1 cellular context compared by ENCODE assay signal in the genomic region with DNA sequence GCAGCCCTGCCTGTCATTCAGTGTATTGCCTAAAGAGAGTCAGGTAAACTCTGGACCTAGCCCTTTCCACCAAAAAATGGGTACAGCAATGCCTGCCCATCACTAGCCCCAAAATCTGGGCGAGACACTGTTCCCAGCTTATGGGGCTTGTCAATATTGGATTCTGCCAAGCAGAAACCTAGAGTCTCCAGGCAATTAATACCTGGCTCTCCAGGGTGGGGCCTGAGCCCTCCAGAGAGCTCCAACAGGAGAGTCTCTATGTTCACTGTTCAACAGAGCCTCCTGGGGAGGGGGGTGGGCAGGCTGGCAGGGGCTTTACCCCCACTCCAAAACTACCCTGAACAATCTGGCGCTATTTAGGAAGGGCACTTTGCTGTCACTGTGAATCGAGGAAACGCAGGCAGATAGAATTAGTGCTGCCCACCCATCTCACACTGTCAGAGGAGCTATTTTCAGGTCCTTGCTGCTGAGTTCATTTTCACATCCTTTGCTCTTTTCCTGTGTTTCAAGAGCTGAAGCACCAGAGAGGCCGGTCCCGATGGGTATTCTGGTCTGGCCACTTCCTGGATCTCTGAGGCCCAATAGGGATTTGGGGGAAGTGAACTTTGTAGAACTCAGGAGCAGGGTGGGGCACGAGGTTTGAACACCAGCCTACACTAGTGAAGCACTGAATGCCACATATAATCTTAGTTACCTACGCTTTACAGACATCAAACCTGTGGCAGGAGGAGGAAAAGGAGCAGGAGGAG.
TF ChIP-seq lines count a peak whose summit lies in the region.

No MANE protein-coding gene starts in this region.

TF ChIP-seq in GM23338, 12 proteins besides CTCF, POLR2A, EP300 and RAD21 (continued from another document):
- TF ChIP-seq, protein P1, sequence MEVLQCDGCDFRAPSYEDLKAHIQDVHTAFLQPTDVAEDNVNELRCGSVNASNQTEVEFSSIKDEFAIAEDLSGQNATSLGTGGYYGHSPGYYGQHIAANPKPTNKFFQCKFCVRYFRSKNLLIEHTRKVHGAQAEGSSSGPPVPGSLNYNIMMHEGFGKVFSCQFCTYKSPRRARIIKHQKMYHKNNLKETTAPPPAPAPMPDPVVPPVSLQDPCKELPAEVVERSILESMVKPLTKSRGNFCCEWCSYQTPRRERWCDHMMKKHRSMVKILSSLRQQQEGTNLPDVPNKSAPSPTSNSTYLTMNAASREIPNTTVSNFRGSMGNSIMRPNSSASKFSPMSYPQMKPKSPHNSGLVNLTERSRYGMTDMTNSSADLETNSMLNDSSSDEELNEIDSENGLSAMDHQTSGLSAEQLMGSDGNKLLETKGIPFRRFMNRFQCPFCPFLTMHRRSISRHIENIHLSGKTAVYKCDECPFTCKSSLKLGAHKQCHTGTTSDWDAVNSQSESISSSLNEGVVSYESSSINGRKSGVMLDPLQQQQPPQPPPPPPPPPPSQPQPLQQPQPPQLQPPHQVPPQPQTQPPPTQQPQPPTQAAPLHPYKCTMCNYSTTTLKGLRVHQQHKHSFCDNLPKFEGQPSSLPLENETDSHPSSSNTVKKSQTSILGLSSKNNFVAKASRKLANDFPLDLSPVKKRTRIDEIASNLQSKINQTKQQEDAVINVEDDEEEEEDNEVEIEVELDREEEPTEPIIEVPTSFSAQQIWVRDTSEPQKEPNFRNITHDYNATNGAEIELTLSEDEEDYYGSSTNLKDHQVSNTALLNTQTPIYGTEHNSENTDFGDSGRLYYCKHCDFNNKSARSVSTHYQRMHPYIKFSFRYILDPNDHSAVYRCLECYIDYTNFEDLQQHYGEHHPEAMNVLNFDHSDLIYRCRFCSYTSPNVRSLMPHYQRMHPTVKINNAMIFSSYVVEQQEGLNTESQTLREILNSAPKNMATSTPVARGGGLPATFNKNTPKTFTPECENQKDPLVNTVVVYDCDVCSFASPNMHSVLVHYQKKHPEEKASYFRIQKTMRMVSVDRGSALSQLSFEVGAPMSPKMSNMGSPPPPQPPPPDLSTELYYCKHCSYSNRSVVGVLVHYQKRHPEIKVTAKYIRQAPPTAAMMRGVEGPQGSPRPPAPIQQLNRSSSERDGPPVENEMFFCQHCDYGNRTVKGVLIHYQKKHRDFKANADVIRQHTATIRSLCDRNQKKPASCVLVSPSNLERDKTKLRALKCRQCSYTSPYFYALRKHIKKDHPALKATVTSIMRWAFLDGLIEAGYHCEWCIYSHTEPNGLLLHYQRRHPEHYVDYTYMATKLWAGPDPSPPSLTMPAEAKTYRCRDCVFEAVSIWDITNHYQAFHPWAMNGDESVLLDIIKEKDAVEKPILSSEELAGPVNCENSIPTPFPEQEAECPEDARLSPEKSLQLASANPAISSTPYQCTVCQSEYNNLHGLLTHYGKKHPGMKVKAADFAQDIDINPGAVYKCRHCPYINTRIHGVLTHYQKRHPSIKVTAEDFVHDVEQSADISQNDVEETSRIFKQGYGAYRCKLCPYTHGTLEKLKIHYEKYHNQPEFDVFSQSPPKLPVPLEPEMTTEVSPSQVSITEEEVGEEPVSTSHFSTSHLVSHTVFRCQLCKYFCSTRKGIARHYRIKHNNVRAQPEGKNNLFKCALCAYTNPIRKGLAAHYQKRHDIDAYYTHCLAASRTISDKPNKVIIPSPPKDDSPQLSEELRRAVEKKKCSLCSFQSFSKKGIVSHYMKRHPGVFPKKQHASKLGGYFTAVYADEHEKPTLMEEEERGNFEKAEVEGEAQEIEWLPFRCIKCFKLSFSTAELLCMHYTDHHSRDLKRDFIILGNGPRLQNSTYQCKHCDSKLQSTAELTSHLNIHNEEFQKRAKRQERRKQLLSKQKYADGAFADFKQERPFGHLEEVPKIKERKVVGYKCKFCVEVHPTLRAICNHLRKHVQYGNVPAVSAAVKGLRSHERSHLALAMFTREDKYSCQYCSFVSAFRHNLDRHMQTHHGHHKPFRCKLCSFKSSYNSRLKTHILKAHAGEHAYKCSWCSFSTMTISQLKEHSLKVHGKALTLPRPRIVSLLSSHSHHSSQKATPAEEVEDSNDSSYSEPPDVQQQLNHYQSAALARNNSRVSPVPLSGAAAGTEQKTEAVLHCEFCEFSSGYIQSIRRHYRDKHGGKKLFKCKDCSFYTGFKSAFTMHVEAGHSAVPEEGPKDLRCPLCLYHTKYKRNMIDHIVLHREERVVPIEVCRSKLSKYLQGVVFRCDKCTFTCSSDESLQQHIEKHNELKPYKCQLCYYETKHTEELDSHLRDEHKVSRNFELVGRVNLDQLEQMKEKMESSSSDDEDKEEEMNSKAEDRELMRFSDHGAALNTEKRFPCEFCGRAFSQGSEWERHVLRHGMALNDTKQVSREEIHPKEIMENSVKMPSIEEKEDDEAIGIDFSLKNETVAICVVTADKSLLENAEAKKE (CRISPR knock-in tag; IDR thresholded peaks at IDR 0.05), result no peak
